ENCODE assay signal across 17 cellular contexts in genomic region chr7:149724661-149725425, GRCh38. TPM values are rescaled to one million over a fixed set of nuclear protein-coding genes. Genes with fewer than 3 reads are reported as not detected.
DNase-seq lines count a peak whose midpoint lies in the region; ATAC-seq and TF ChIP-seq lines count a peak whose summit lies in the region.
"Had no signal": no experiment of that assay in that cellular context is flagged by ENCODE, and none has a peak within 500 bp of the region (broad histone marks: within the 10 kb centered on the region; RNA-seq: fewer than 3 reads in every experiment).

No MANE protein-coding gene starts in this region.

- peaks cover 3% of the 10 kb centered on the region for H3K4me1 ChIP-seq in rectal smooth muscle tissue (ENCODE audit: control insufficient read depth, insufficient read depth, low read length)
- H3K4me1 ChIP-seq in upper lobe of right lung: no peaks in the 10 kb centered on the region
- peaks cover 9% of the 10 kb centered on the region for H3K4me1 ChIP-seq in testis

- 85 to 96% methylated on average over 7 to 12 of the region's 12 CpGs for WGBS in testis, 2 donors

- H3K9me3 ChIP-seq in upper lobe of right lung: no peaks in the 10 kb centered on the region
- H3K9me3 ChIP-seq in testis: no peaks in the 10 kb centered on the region

- no peak for TF ChIP-seq POLR2A in testis (IDR thresholded peaks at IDR 0.05)

- intact Hi-C loops in cardiac septum (cut with DNase I): no loop called here
- intact Hi-C loops in Right ventricle myocardium superior (cut with DNase I): no loop called here
- intact Hi-C loops in upper lobe of right lung (cut with DNase I): no loop called here
- intact Hi-C loops in testis (cut with DNase I; ENCODE audit: low total_unique reads): no loop called here

- DNase-seq in cardiac septum (ENCODE audit: low spot score) (peak; percentile 64), Right ventricle myocardium superior (no peak), islet precursor cell (peak; percentile 41), upper lobe of right lung (peak; percentile 50), testis (no peak), LoVo (ENCODE audit: low spot score) (no peak), NCI-H2171 treated with DMSO at 0.1 percent for 48 hours (lab: John Stamatoyannopoulos, UW) (no peak)
- DNase-seq: CD4-positive, alpha-beta memory T cell; GF-D8; NCI-H1417 treated with DMSO at 0.1 percent for 48 hours; NCI-H187 treated with DMSO at 0.1 percent for 48 hours; NCI-H526; PC-3; RPMI8226 had no signal

- no peak for ATAC-seq in Right ventricle myocardium superior (ENCODE audit: poor library complexity)
- ATAC-seq in upper lobe of right lung: no peak
- ATAC-seq: GM23338, PC-3 had no signal

- no peak for TF ChIP-seq CTCF in upper lobe of right lung (IDR thresholded peaks at IDR 0.05)
- no peak for TF ChIP-seq CTCF in testis (IDR thresholded peaks at IDR 0.05)

- H3K27ac ChIP-seq in rectal smooth muscle tissue (ENCODE audit: low read depth, low read length) (no peak overlapping the region), upper lobe of right lung (no peak overlapping the region), testis (no peak overlapping the region)

- peak overlapping the region; percentile 18 for H3K4me3 ChIP-seq in rectal smooth muscle tissue (ENCODE audit: low read length)
- H3K4me3 ChIP-seq in upper lobe of right lung: no peak overlapping the region
- H3K4me3 ChIP-seq in testis: no peak overlapping the region
- H3K4me3 ChIP-seq: GM23338 had no signal

- H3K9ac ChIP-seq in rectal smooth muscle tissue (ENCODE audit: low read length): no peak overlapping the region

- no peaks in the 10 kb centered on the region for H3K27me3 ChIP-seq in rectal smooth muscle tissue (ENCODE audit: control insufficient read depth, insufficient read depth, low read length)
- H3K27me3 ChIP-seq in upper lobe of right lung: no peaks in the 10 kb centered on the region
- no peaks in the 10 kb centered on the region for H3K27me3 ChIP-seq in testis

- H3K36me3 ChIP-seq in rectal smooth muscle tissue (ENCODE audit: control insufficient read depth, insufficient read depth, low read length) (peaks cover 17% of the 10 kb centered on the region), upper lobe of right lung (peaks cover 37% of the 10 kb centered on the region), testis (ENCODE audit: low read depth, missing control alignments) (peaks cover 3% of the 10 kb centered on the region)

RNA-seq across cellular contexts. Expression of gene ZNF467, which starts 48.5 kb away (rescaled TPM):
- 7.0 TPM for total RNA-seq in cardiac septum
- 5.2 TPM for total RNA-seq in Right ventricle myocardium superior
- total RNA-seq in upper lobe of right lung: 35.3 TPM
- 1 to 10 TPM; 2.4 to 3.3 TPM for total RNA-seq in testis
- polyA plus RNA-seq in testis (ENCODE audit: insufficient read depth, low read depth, low replicate concordance): 2.9 TPM
- total RNA-seq: A172 had no signal

Comparison
In these comparisons a context has a peak if more than half of its experiments do, and no peak if none do; other contexts are left out.
1. DNase-seq: peak in cardiac septum (single experiment), islet precursor cell (single experiment) and upper lobe of right lung (single experiment); none in Right ventricle myocardium superior (single experiment), testis (single experiment), LoVo (single experiment) and NCI-H2171 treated with DMSO at 0.1 percent for 48 hours (single experiment).